In genomic region chrX:132669142-132669541, GRCh38 we compare ENCODE assay signal across 23 cellular contexts.
DNase-seq lines count a peak whose midpoint lies in the region; ATAC-seq and TF ChIP-seq lines count a peak whose summit lies in the region.
"Had no signal": no experiment of that assay in that cellular context is flagged by ENCODE, and none has a peak within 500 bp of the region (broad histone marks: within the 10 kb centered on the region; RNA-seq: fewer than 3 reads in every experiment).

No MANE protein-coding gene starts in this region.

- H3F3A ChIP-seq in smooth muscle cell (ENCODE audit: low read depth) = no peaks in the 10 kb centered on the region

- H3K4me2 ChIP-seq in smooth muscle cell = peak overlapping the region; percentile 6
- H3K4me2 ChIP-seq: A549, BLaER1 had no signal

- H3K27ac ChIP-seq in cardiac muscle cell (peak overlapping the region; percentile 77), smooth muscle cell (ENCODE audit: low read depth) (no peak overlapping the region)
- H3K27ac ChIP-seq: 22Rv1, A549, BLaER1 had no signal

- H3K27me3 ChIP-seq in cardiac muscle cell (no peaks in the 10 kb centered on the region), smooth muscle cell (ENCODE audit: low read depth) (no peaks in the 10 kb centered on the region)
- H3K27me3 ChIP-seq: BE2C had no signal

- WGBS in smooth muscle cell (ENCODE audit: low lambda C conversion rate) = 54% methylated on average over 4 of the region's 4 CpGs

- TF ChIP-seq CTCF in cardiac muscle cell (IDR thresholded peaks at IDR 0.05; ENCODE audit: low read depth, low read length) (no peak), smooth muscle cell (IDR thresholded peaks at IDR 0.05; ENCODE audit: borderline replicate concordance, insufficient read depth, poor library complexity, severe bottlenecking) (no peak)

- H2AFZ ChIP-seq in smooth muscle cell (ENCODE audit: low read depth) = no peak overlapping the region

- H3K36me3 ChIP-seq in cardiac muscle cell (no peaks in the 10 kb centered on the region), smooth muscle cell (ENCODE audit: low read depth) (no peaks in the 10 kb centered on the region)
- H3K36me3 ChIP-seq: BE2C, BLaER1 had no signal

- H3K9me3 ChIP-seq in cardiac muscle cell (ENCODE audit: low read depth) = no peaks in the 10 kb centered on the region
- no peaks in the 10 kb centered on the region for H3K9me3 ChIP-seq in smooth muscle cell (replicated peaks; ENCODE audit: low read depth)
- H3K9me3 ChIP-seq: A549, BE2C, BLaER1 had no signal

- H3K4me1 ChIP-seq in cardiac muscle cell (ENCODE audit: low read depth) (peaks cover 20% of the 10 kb centered on the region), smooth muscle cell (ENCODE audit: low read depth) (peaks cover 10% of the 10 kb centered on the region)
- H3K4me1 ChIP-seq: A549, BE2C, BLaER1 had no signal

- no peak overlapping the region for H3K9ac ChIP-seq in smooth muscle cell (ENCODE audit: low read depth)
- H3K9ac ChIP-seq: BLaER1 had no signal

- no peaks in the 10 kb centered on the region for H4K20me1 ChIP-seq in smooth muscle cell (ENCODE audit: low read depth)

- H3K79me2 ChIP-seq in smooth muscle cell (ENCODE audit: low read depth) = no peaks in the 10 kb centered on the region

- no peak for ATAC-seq in Right ventricle myocardium superior (ENCODE audit: poor library complexity)
- ATAC-seq: A549, GM12878 had no signal

- intact Hi-C loops in Right ventricle myocardium superior (cut with DNase I) = no loop called here

- peak in 1 of 2 donors; percentile 52 for DNase-seq in cardiac muscle cell (ENCODE audit: low read depth in 1 of 2, low spot score in 1 of 2)
- no peak for DNase-seq in Right ventricle myocardium superior
- no peak for DNase-seq in smooth muscle cell (lab: John Stamatoyannopoulos, UW; ENCODE audit: unreplicated experiment)
- no peak for DNase-seq in Ammon's horn (ENCODE audit: low spot score)
- no peak for DNase-seq in HK-2 (ENCODE audit: unreplicated experiment)
- DNase-seq: AML-193; BE2C; C1 segment of cervical spinal cord; CD4-positive, alpha-beta memory T cell; CD4-positive, CD25-positive, alpha-beta regulatory T cell; CD8-positive, alpha-beta memory T cell; COR-L47; DMS 273 treated with DMSO at 0.1 percent for 48 hours; DMS153; DMS53; DMS79; DND-41; EL; GDM1 had no signal

- H3K4me3 ChIP-seq in cardiac muscle cell (no peak overlapping the region), smooth muscle cell (no peak overlapping the region)
- H3K4me3 ChIP-seq: A549, BLaER1, GM12878 had no signal
